ENCODE assay signal across 2 cellular contexts in the genomic region with DNA sequence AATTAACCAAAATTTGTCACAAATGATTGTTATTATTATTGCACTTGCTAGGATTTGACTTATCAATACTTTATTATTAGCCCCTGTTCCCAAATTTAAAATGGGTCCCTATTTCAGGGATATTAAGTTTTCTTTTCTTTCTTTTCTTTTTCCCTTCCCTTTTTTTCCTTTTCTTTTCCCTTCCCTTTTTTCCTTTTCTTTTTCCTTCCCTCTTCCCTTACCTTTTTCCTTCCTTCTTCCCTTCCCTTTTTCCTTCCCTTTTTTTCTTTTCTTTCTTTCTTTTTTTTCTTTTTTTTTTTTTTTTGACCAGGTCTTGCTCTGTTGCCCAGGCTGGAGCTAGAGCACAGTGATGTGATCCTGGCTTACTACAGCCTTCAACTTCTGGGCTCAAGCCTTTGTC.
TF ChIP-seq lines count a peak whose summit lies in the region.

No MANE protein-coding gene starts in this region.

TF ChIP-seq in WTC11, 78 proteins besides CTCF, POLR2A, EP300 and RAD21:
- TF ChIP-seq, protein P1, sequence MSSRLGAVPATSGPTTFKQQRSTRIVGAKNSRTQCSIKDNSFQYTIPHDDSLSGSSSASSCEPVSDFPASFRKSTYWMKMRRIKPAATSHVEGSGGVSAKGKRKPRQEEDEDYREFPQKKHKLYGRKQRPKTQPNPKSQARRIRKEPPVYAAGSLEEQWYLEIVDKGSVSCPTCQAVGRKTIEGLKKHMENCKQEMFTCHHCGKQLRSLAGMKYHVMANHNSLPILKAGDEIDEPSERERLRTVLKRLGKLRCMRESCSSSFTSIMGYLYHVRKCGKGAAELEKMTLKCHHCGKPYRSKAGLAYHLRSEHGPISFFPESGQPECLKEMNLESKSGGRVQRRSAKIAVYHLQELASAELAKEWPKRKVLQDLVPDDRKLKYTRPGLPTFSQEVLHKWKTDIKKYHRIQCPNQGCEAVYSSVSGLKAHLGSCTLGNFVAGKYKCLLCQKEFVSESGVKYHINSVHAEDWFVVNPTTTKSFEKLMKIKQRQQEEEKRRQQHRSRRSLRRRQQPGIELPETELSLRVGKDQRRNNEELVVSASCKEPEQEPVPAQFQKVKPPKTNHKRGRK (CRISPR knock-in tag; IDR thresholded peaks at IDR 0.05; ENCODE audit: borderline replicate concordance) = peak; percentile 69; the same call in 1 of the 2 replicates
- no peak for TF ChIP-seq SOX15 (CRISPR knock-in tag; IDR thresholded peaks at IDR 0.05)

TF ChIP-seq in HEK293T, 16 proteins besides CTCF, POLR2A, EP300 and RAD21:
- TF ChIP-seq FOXA1 (IDR thresholded peaks at IDR 0.05) = no peak
- no peak for TF ChIP-seq LEF1 (IDR thresholded peaks at IDR 0.05; ENCODE audit: borderline replicate concordance)
- TF ChIP-seq NFRKB (IDR thresholded peaks at IDR 0.05) = no peak
- no peak for TF ChIP-seq PKNOX1 (IDR thresholded peaks at IDR 0.05)
- TF ChIP-seq SP1 (IDR thresholded peaks at IDR 0.05) = no peak
- TF ChIP-seq ZNF384 (IDR thresholded peaks at IDR 0.05) = no peak
- no peak for TF ChIP-seq FOXM1 (IDR thresholded peaks at IDR 0.05; ENCODE audit: borderline replicate concordance)
- no peak for TF ChIP-seq CTBP1 (IDR thresholded peaks at IDR 0.05; ENCODE audit: borderline replicate concordance)
- no peak for TF ChIP-seq ELF4 (IDR thresholded peaks at IDR 0.05)
- TF ChIP-seq FOXK2 (IDR thresholded peaks at IDR 0.05) = no peak
- no peak for TF ChIP-seq TARDBP (IDR thresholded peaks at IDR 0.05)
- no peak for TF ChIP-seq HDGF (IDR thresholded peaks at IDR 0.05; ENCODE audit: borderline replicate concordance)
- no peak for TF ChIP-seq L3MBTL2 (conservative IDR thresholded peaks at IDR 0.05)
TF ChIP-seq in HEK293T: peak in this region for 0.
